8 cellular contexts compared by ENCODE assay signal in the genomic region with DNA sequence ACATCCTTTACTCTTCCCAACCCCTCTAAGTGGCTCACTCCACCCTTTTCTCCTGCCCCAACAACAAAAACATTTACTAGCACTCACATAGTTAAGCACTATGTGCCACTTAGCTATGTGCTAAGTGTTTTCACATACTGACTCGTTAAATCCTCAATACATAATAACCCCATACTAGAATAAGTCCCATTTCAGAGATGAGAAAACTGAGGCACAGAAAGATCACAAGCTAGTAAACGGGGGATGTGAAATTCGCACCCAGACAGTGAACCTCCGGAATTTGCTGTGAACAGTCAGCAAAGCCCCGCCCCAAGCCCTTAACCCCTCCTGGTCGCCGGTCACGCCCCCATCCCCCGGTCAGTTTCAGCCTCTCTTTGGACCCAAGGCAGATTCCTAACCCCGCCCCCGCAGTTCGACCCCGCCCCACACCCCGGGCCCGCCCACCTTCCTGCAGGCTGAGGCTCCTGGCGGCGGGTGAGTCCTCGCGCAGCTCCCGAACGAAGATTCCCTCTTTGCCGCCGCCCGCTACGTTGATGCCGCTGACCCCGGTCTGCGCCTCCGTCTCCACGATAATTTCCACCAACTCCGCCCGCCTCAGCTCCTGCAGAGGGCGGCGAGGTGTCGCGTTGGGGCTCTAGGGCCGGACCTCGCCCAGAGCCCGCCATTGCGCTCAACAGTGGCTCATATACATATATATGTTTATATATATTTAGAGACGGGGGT. TPM values are rescaled to one million over a fixed set of nuclear protein-coding genes. Genes with fewer than 3 reads are reported as not detected.
DNase-seq lines count a peak whose midpoint lies in the region; ATAC-seq and TF ChIP-seq lines count a peak whose summit lies in the region.

No MANE protein-coding gene starts in this region.

- H3K9me3 Mint-ChIP-seq in effector memory CD8-positive, alpha-beta T cell, result no peaks in the 10 kb centered on the region
- no peaks in the 10 kb centered on the region for H3K9me3 Mint-ChIP-seq in mesothelial cell of epicardium

- peaks cover 0 to 8% of the 10 kb centered on the region in 2 donors for H3K27me3 Mint-ChIP-seq in effector memory CD8-positive, alpha-beta T cell
- no peaks in the 10 kb centered on the region for H3K27me3 Mint-ChIP-seq in mesothelial cell of epicardium (ENCODE audit: low read depth)

- H3K27ac Mint-ChIP-seq in effector memory CD8-positive, alpha-beta T cell, result peak overlapping the region; percentile 46 to 91
- peak overlapping the region; percentile 68 for H3K27ac Mint-ChIP-seq in mesothelial cell of epicardium

- DNase-seq in AG09309 (ENCODE audit: low read depth), result peak; percentile 40
- DNase-seq in NCI-H82 (lab: John Stamatoyannopoulos, UW), result peak; percentile 92
- DNase-seq in activated CD8-positive, alpha-beta memory T cell treated with anti-CD3 and anti-CD28 coated beads for 24 hours, result peak; percentile 88
- peak; percentile 66 to 73 (median 66) for DNase-seq in effector memory CD8-positive, alpha-beta T cell
- DNase-seq in mesothelial cell of epicardium (ENCODE audit: low spot score in 2 of 2, unreplicated experiment in 2 of 2), result peak; percentile 62 to 81
- DNase-seq in stimulated activated CD8-positive, alpha-beta memory T cell treated with anti-CD3 and anti-CD28 coated beads, Interleukin-2, amount 100 ng/mL, for 1 hour (ENCODE audit: low read depth in 2 of 2), result peak; percentile 43 to 58

- TF ChIP-seq CTCF in AG09309 (IDR thresholded peaks at IDR 0.05; ENCODE audit: control insufficient read depth, insufficient read depth, low read depth, low read length, missing control alignments), result no peak
- no peak for TF ChIP-seq CTCF in mesothelial cell of epicardium (IDR thresholded peaks at IDR 0.05; ENCODE audit: unreplicated experiment)

- H3K36me3 Mint-ChIP-seq in effector memory CD8-positive, alpha-beta T cell (ENCODE audit: insufficient read depth), result no peaks in the 10 kb centered on the region
- H3K36me3 Mint-ChIP-seq in mesothelial cell of epicardium, result no peaks in the 10 kb centered on the region

- ATAC-seq in GM18909 (IDR thresholded peaks at IDR 0.05; ENCODE audit: poor library complexity, unreplicated experiment) (peak; percentile 58), HG03280 (IDR thresholded peaks at IDR 0.05; ENCODE audit: unreplicated experiment) (peak; percentile 81)
- ATAC-seq in effector memory CD8-positive, alpha-beta T cell (replicated peaks), result peak; percentile 66

- H3K4me3 Mint-ChIP-seq in effector memory CD8-positive, alpha-beta T cell, result peak overlapping the region; percentile 70 to 88
- peak overlapping the region; percentile 85 for H3K4me3 Mint-ChIP-seq in mesothelial cell of epicardium

- H3K4me1 Mint-ChIP-seq in effector memory CD8-positive, alpha-beta T cell (ENCODE audit: low read depth in 2 of 2), result peaks cover 18 to 19% of the 10 kb centered on the region in 2 donors
- peaks cover 4% of the 10 kb centered on the region for H3K4me1 Mint-ChIP-seq in mesothelial cell of epicardium

- H3K4me3 ChIP-seq in AG09309 (ENCODE audit: control insufficient read depth, low read depth, low read length), result peak overlapping the region; percentile 71

RNA-seq across cellular contexts. Expression of gene PRX, which starts 9.8 kb away (rescaled TPM):
- 4.7 to 5.2 TPM (median 5.2 TPM) in 3 replicates for total RNA-seq in mesothelial cell of epicardium

RNA-seq across cellular contexts. Expression of gene HIPK4, which starts 13.4 kb away (rescaled TPM):
- 0.20 to 0.32 TPM (median 0.31 TPM) in 3 replicates for total RNA-seq in mesothelial cell of epicardium

RNA-seq across cellular contexts. Expression of gene SERTAD1, which starts 22.4 kb away (rescaled TPM):
- 10.7 to 11.0 TPM (median 10.8 TPM) in 3 replicates for total RNA-seq in mesothelial cell of epicardium

RNA-seq across cellular contexts. Expression of gene SERTAD3, which starts 40.7 kb away (rescaled TPM):
- 70.0 to 75.5 TPM (median 70.5 TPM) in 3 replicates for total RNA-seq in mesothelial cell of epicardium

RNA-seq across cellular contexts. Expression of gene PLD3, which starts 54.9 kb away (rescaled TPM):
- 369 to 379 TPM (median 376 TPM) in 3 replicates for total RNA-seq in mesothelial cell of epicardium

Comparison
In these comparisons a context has a peak if more than half of its experiments do, and no peak if none do; other contexts are left out.
1. Peak in every context shown above with its lines: DNase-seq, ATAC-seq and H3K4me3 ChIP-seq.
2. DNase-seq: peak in every context shown above with its lines; median percentile 92 in NCI-H82; 88 in activated CD8-positive, alpha-beta memory T cell treated with anti-CD3 and anti-CD28 coated beads for 24 hours; 72 in mesothelial cell of epicardium; 66 in effector memory CD8-positive, alpha-beta T cell; 50 in stimulated activated CD8-positive, alpha-beta memory T cell treated with anti-CD3 and anti-CD28 coated beads, Interleukin-2, amount 100 ng/mL, for 1 hour; 40 in AG09309.